ENCODE assay signal across 9 cellular contexts in genomic region chr9:95336281-95336680, GRCh38. TPM values are rescaled to one million over a fixed set of nuclear protein-coding genes. Genes with fewer than 3 reads are reported as not detected.
DNase-seq lines count a peak whose midpoint lies in the region; ATAC-seq and TF ChIP-seq lines count a peak whose summit lies in the region.
"Had no signal": no experiment of that assay in that cellular context is flagged by ENCODE, and none has a peak within 500 bp of the region (broad histone marks: within the 10 kb centered on the region; RNA-seq: fewer than 3 reads in every experiment).

No MANE protein-coding gene starts in this region.

- H3K9me3 ChIP-seq in right lobe of liver, result no peaks in the 10 kb centered on the region

- no peak for TF ChIP-seq POLR2A in right lobe of liver (IDR thresholded peaks at IDR 0.05)

- DNase-seq in AG20443 (ENCODE audit: low spot score) (peak; percentile 32), GM20000 (ENCODE audit: low spot score) (no peak), right lobe of liver (peak; percentile 43 to 64 (median 61)), SW480 (ENCODE audit: low spot score) (no peak), NCI-H146 treated with DMSO at 0.1 percent for 48 hours (lab: John Stamatoyannopoulos, UW; ENCODE audit: unreplicated experiment) (no peak), occipital lobe (lab: John Stamatoyannopoulos, UW) (no peak)
- peak; percentile 29 for DNase-seq in activated naive CD8-positive, alpha-beta T cell treated with anti-CD3 and anti-CD28 coated beads for 36 hours
- DNase-seq: NCI-H510A had no signal

- TF ChIP-seq CTCF in GM20000 (IDR thresholded peaks at IDR 0.05; ENCODE audit: extremely low read depth, missing control alignments) (peak; percentile 22), right lobe of liver (IDR thresholded peaks at IDR 0.05) (peak; percentile 65 to 91 (median 80))

- no peaks in the 10 kb centered on the region for H3K36me3 Mint-ChIP-seq in activated naive CD8-positive, alpha-beta T cell treated with anti-CD3 and anti-CD28 coated beads for 36 hours

- H3K36me3 ChIP-seq in right lobe of liver, result no peaks in the 10 kb centered on the region

- no peaks in the 10 kb centered on the region for H3K4me1 Mint-ChIP-seq in activated naive CD8-positive, alpha-beta T cell treated with anti-CD3 and anti-CD28 coated beads for 36 hours

- H3K4me1 ChIP-seq in right lobe of liver, result peaks cover 0 to 3% (median 0%) of the 10 kb centered on the region in 4 donors

- H3K27me3 ChIP-seq in right lobe of liver, result no peaks in the 10 kb centered on the region

- WGBS in right lobe of liver (ENCODE audit: insufficient coverage, low coverage, low lambda C conversion rate, missing lambda C conversion rate), result 21% methylated on average over 3 of the region's 3 CpGs

- no peak overlapping the region for H3K27ac Mint-ChIP-seq in activated naive CD8-positive, alpha-beta T cell treated with anti-CD3 and anti-CD28 coated beads for 36 hours

- H3K4me3 Mint-ChIP-seq in activated naive CD8-positive, alpha-beta T cell treated with anti-CD3 and anti-CD28 coated beads for 36 hours, result no peak overlapping the region

- H3K9me3 Mint-ChIP-seq in activated naive CD8-positive, alpha-beta T cell treated with anti-CD3 and anti-CD28 coated beads for 36 hours, result no peaks in the 10 kb centered on the region

- H3K27me3 Mint-ChIP-seq in activated naive CD8-positive, alpha-beta T cell treated with anti-CD3 and anti-CD28 coated beads for 36 hours, result peaks cover 14% of the 10 kb centered on the region

- ATAC-seq in right lobe of liver (peak; percentile 91 to 95 (median 94)), HG03175 (IDR thresholded peaks at IDR 0.05; ENCODE audit: unreplicated experiment) (no peak)

- no peak overlapping the region for H3K27ac ChIP-seq in right lobe of liver

- intact Hi-C loops in right lobe of liver (cut with DNase I), result loop anchor here in 1 of 2 donors (10.0 kb wide), 1 partner anchor 71 kb away; no protein-coding TSS in a partner anchor

- no peak overlapping the region for H3K4me3 ChIP-seq in right lobe of liver

RNA-seq across cellular contexts. Expression of gene FANCC, which starts 18.8 kb away (rescaled TPM):
- total RNA-seq in activated naive CD8-positive, alpha-beta T cell treated with anti-CD3 and anti-CD28 coated beads for 36 hours, result 10 to 100 TPM; 16.0 to 16.5 TPM
- 10 to 100 TPM in 4 of 6 experiments, 1 to 10 TPM in 2; 8.1 to 27.9 (median 13.2) TPM for total RNA-seq in right lobe of liver
- 12.3 TPM for total RNA-seq in occipital lobe

Comparison
In these comparisons a context has a peak if more than half of its experiments do, and no peak if none do; other contexts are left out.
1. DNase-seq: peak in AG20443 (single experiment), activated naive CD8-positive, alpha-beta T cell treated with anti-CD3 and anti-CD28 coated beads for 36 hours (single experiment) and right lobe of liver (3 of 3); none in GM20000 (single experiment), SW480 (single experiment), NCI-H146 treated with DMSO at 0.1 percent for 48 hours (single experiment) and occipital lobe (single experiment).